In the genomic region with DNA sequence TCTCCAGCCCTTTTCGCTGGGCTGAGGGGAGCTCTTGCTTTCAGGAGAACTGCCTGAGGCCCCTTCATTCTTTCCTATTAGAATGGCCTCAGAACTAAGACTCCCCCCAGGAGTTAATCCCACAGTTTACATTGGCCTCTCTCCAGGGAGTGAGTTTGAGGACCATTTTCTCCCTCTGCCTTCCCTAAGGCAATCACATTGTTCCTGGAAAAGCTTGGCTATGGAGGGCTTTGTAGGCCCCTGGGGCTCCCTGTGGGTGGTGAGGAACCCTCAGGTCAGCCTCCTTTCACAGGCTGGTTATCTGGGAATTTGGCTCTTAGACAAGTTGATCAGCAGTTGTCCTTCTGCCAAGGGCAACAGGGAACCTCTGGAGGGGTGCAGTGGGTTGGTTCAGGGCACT, we compare ENCODE assay signal across 1 cellular context.
TF ChIP-seq lines count a peak whose summit lies in the region.

No MANE protein-coding gene starts in this region.

TF ChIP-seq in GM23338, 12 proteins besides CTCF, POLR2A, EP300 and RAD21 (continued from another document):
- TF ChIP-seq, protein P1, sequence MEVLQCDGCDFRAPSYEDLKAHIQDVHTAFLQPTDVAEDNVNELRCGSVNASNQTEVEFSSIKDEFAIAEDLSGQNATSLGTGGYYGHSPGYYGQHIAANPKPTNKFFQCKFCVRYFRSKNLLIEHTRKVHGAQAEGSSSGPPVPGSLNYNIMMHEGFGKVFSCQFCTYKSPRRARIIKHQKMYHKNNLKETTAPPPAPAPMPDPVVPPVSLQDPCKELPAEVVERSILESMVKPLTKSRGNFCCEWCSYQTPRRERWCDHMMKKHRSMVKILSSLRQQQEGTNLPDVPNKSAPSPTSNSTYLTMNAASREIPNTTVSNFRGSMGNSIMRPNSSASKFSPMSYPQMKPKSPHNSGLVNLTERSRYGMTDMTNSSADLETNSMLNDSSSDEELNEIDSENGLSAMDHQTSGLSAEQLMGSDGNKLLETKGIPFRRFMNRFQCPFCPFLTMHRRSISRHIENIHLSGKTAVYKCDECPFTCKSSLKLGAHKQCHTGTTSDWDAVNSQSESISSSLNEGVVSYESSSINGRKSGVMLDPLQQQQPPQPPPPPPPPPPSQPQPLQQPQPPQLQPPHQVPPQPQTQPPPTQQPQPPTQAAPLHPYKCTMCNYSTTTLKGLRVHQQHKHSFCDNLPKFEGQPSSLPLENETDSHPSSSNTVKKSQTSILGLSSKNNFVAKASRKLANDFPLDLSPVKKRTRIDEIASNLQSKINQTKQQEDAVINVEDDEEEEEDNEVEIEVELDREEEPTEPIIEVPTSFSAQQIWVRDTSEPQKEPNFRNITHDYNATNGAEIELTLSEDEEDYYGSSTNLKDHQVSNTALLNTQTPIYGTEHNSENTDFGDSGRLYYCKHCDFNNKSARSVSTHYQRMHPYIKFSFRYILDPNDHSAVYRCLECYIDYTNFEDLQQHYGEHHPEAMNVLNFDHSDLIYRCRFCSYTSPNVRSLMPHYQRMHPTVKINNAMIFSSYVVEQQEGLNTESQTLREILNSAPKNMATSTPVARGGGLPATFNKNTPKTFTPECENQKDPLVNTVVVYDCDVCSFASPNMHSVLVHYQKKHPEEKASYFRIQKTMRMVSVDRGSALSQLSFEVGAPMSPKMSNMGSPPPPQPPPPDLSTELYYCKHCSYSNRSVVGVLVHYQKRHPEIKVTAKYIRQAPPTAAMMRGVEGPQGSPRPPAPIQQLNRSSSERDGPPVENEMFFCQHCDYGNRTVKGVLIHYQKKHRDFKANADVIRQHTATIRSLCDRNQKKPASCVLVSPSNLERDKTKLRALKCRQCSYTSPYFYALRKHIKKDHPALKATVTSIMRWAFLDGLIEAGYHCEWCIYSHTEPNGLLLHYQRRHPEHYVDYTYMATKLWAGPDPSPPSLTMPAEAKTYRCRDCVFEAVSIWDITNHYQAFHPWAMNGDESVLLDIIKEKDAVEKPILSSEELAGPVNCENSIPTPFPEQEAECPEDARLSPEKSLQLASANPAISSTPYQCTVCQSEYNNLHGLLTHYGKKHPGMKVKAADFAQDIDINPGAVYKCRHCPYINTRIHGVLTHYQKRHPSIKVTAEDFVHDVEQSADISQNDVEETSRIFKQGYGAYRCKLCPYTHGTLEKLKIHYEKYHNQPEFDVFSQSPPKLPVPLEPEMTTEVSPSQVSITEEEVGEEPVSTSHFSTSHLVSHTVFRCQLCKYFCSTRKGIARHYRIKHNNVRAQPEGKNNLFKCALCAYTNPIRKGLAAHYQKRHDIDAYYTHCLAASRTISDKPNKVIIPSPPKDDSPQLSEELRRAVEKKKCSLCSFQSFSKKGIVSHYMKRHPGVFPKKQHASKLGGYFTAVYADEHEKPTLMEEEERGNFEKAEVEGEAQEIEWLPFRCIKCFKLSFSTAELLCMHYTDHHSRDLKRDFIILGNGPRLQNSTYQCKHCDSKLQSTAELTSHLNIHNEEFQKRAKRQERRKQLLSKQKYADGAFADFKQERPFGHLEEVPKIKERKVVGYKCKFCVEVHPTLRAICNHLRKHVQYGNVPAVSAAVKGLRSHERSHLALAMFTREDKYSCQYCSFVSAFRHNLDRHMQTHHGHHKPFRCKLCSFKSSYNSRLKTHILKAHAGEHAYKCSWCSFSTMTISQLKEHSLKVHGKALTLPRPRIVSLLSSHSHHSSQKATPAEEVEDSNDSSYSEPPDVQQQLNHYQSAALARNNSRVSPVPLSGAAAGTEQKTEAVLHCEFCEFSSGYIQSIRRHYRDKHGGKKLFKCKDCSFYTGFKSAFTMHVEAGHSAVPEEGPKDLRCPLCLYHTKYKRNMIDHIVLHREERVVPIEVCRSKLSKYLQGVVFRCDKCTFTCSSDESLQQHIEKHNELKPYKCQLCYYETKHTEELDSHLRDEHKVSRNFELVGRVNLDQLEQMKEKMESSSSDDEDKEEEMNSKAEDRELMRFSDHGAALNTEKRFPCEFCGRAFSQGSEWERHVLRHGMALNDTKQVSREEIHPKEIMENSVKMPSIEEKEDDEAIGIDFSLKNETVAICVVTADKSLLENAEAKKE (CRISPR knock-in tag; IDR thresholded peaks at IDR 0.05), result no peak
- TF ChIP-seq EZH2phosphoT487 (IDR thresholded peaks at IDR 0.05; ENCODE audit: unreplicated experiment), result no peak
- TF ChIP-seq CREB1 (CRISPR knock-in tag; IDR thresholded peaks at IDR 0.05; ENCODE audit: low read depth), result no peak
- TF ChIP-seq, protein P2, sequence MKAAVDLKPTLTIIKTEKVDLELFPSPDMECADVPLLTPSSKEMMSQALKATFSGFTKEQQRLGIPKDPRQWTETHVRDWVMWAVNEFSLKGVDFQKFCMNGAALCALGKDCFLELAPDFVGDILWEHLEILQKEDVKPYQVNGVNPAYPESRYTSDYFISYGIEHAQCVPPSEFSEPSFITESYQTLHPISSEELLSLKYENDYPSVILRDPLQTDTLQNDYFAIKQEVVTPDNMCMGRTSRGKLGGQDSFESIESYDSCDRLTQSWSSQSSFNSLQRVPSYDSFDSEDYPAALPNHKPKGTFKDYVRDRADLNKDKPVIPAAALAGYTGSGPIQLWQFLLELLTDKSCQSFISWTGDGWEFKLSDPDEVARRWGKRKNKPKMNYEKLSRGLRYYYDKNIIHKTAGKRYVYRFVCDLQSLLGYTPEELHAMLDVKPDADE (IDR thresholded peaks at IDR 0.05), result no peak
- TF ChIP-seq POLR2AphosphoS5 (IDR thresholded peaks at IDR 0.05; ENCODE audit: low read depth), result no peak
- TF ChIP-seq ZNF331 (CRISPR knock-in tag; IDR thresholded peaks at IDR 0.05; ENCODE audit: low read depth), result no peak
- TF ChIP-seq ZNF114 (CRISPR knock-in tag; IDR thresholded peaks at IDR 0.05), result no peak
- no peak for TF ChIP-seq NANOG (IDR thresholded peaks at IDR 0.05; ENCODE audit: borderline replicate concordance)
- no peak for TF ChIP-seq JUNB (IDR thresholded peaks at IDR 0.05; ENCODE audit: unreplicated experiment)
- TF ChIP-seq, protein P3, sequence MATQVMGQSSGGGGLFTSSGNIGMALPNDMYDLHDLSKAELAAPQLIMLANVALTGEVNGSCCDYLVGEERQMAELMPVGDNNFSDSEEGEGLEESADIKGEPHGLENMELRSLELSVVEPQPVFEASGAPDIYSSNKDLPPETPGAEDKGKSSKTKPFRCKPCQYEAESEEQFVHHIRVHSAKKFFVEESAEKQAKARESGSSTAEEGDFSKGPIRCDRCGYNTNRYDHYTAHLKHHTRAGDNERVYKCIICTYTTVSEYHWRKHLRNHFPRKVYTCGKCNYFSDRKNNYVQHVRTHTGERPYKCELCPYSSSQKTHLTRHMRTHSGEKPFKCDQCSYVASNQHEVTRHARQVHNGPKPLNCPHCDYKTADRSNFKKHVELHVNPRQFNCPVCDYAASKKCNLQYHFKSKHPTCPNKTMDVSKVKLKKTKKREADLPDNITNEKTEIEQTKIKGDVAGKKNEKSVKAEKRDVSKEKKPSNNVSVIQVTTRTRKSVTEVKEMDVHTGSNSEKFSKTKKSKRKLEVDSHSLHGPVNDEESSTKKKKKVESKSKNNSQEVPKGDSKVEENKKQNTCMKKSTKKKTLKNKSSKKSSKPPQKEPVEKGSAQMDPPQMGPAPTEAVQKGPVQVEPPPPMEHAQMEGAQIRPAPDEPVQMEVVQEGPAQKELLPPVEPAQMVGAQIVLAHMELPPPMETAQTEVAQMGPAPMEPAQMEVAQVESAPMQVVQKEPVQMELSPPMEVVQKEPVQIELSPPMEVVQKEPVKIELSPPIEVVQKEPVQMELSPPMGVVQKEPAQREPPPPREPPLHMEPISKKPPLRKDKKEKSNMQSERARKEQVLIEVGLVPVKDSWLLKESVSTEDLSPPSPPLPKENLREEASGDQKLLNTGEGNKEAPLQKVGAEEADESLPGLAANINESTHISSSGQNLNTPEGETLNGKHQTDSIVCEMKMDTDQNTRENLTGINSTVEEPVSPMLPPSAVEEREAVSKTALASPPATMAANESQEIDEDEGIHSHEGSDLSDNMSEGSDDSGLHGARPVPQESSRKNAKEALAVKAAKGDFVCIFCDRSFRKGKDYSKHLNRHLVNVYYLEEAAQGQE (IDR thresholded peaks at IDR 0.05; ENCODE audit: unreplicated experiment), result no peak
